14 cellular contexts compared by ENCODE assay signal in genomic region chr11:2862395-2862949, GRCh38. TPM values are rescaled to one million over a fixed set of nuclear protein-coding genes. Genes with fewer than 3 reads are reported as not detected.
DNase-seq lines count a peak whose midpoint lies in the region; ATAC-seq and TF ChIP-seq lines count a peak whose summit lies in the region.
"Had no signal": no experiment of that assay in that cellular context is flagged by ENCODE, and none has a peak within 500 bp of the region (broad histone marks: within the 10 kb centered on the region; RNA-seq: fewer than 3 reads in every experiment).

No MANE protein-coding gene starts in this region.

- ATAC-seq in thoracic aorta (ENCODE audit: insufficient number of reproducible peaks, low FRiP score, low read depth) (no peak), HG02588 (IDR thresholded peaks at IDR 0.05; ENCODE audit: unreplicated experiment) (no peak)
- ATAC-seq: activated T-helper 17 cell treated with anti-CD3 and anti-CD28 coated beads, Interleukin-2, amount 50 U/mL, for 72 hours; HepG2 had no signal

- H3K36me3 ChIP-seq in HUES48 (ENCODE audit: control insufficient read depth, insufficient read depth, low read length) = no peaks in the 10 kb centered on the region
- H3K36me3 ChIP-seq in thoracic aorta = no peaks in the 10 kb centered on the region
- H3K36me3 ChIP-seq: BE2C had no signal

- H3K4me1 ChIP-seq in HUES48 (ENCODE audit: control insufficient read depth, insufficient read depth, low read length) = peaks cover 15% of the 10 kb centered on the region; the same call in 1 of the 2 replicates
- H3K4me1 ChIP-seq in thoracic aorta (ENCODE audit: control insufficient read depth in 1 of 2, low read depth in 2 of 2) = peaks cover 0 to 11% of the 10 kb centered on the region in 2 donors
- H3K4me1 ChIP-seq: BE2C had no signal

- H3K27me3 ChIP-seq in HUES48 (ENCODE audit: control insufficient read depth, insufficient read depth, low read length) = peaks cover 70% of the 10 kb centered on the region
- H3K27me3 ChIP-seq in thoracic aorta (replicated peaks; ENCODE audit: insufficient read depth) = no peaks in the 10 kb centered on the region
- H3K27me3 ChIP-seq: BE2C had no signal

- H3K4me3 ChIP-seq in HUES48 (ENCODE audit: low read depth, low read length) (peak overlapping the region; percentile 37; the same call in 1 of the 2 replicates), coronary artery (peak overlapping the region; percentile 67), thoracic aorta (peak overlapping the region; percentile 61)

- H3K27ac ChIP-seq in HUES48 (ENCODE audit: low read depth, low read length) (peak overlapping the region; percentile 28), coronary artery (no peak overlapping the region), thoracic aorta (no peak overlapping the region)

- no peak for DNase-seq in coronary artery (ENCODE audit: low spot score)
- DNase-seq in left kidney (ENCODE audit: low read depth, low spot score) = peak; percentile 51
- no peak for DNase-seq in thoracic aorta (ENCODE audit: low spot score)
- no peak for DNase-seq in COLO829 (ENCODE audit: low spot score)
- DNase-seq in NCI-H1048 (lab: John Stamatoyannopoulos, UW) = no peak
- DNase-seq: activated CD8-positive, alpha-beta memory T cell treated with anti-CD3 and anti-CD28 coated beads for 24 hours; BE2C; DMS153; NCI-H2171 treated with DMSO at 0.1 percent for 48 hours; posterior cingulate gyrus had no signal

- TF ChIP-seq CTCF in coronary artery (IDR thresholded peaks at IDR 0.05) (no peak), thoracic aorta (IDR thresholded peaks at IDR 0.05) (no peak)

- H3K9me3 ChIP-seq in HUES48 (ENCODE audit: control insufficient read depth, insufficient read depth, low read length) (no peaks in the 10 kb centered on the region), thoracic aorta (no peaks in the 10 kb centered on the region)
- H3K9me3 ChIP-seq: BE2C had no signal

- H3K9ac ChIP-seq in HUES48 (ENCODE audit: low read depth, low read length) = no peak overlapping the region; the same call in 1 of the 2 replicates

RNA-seq across cellular contexts. Expression of gene CDKN1C, which starts 23.1 kb away (rescaled TPM):
- total RNA-seq in thoracic aorta = 10 to 100 TPM; 17.1 to 25.0 TPM
- total RNA-seq: HepG2 had no signal
